Comparison of ENCODE assay signal across 8 cellular contexts in the genomic region with DNA sequence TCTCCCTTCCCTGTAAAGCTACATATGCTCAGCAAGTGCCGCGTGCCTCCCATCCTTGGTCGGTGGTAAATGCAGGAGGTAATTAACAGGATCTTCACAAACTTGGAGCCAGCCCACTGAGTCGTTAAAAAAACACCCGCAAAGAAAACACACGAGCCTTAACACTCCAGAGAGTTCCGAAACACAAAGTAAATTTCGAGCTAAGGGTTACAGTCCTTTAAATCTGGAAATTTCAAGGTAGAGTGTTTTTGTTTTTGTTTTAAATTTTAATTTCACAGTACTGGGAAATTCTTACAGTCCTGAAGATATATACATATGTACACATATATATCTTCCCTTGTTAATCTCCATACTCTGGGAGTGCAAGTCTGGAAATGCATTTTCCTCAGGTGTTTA. TPM values are rescaled to one million over a fixed set of nuclear protein-coding genes. Genes with fewer than 3 reads are reported as not detected.
DNase-seq lines count a peak whose midpoint lies in the region; TF ChIP-seq lines count a peak whose summit lies in the region.

No MANE protein-coding gene starts in this region.

- H3K27me3 ChIP-seq in CD8-positive, alpha-beta memory T cell (ENCODE audit: insufficient read depth, low read length, poor library complexity, severe bottlenecking), result no peaks in the 10 kb centered on the region

- DNase-seq in CD8-positive, alpha-beta memory T cell, result no peak
- DNase-seq in neural crest cell (ENCODE audit: low read depth, low spot score), result no peak
- DNase-seq in SHP77 (lab: John Stamatoyannopoulos, UW), result no peak
- no peak for DNase-seq in COLO668 (lab: John Stamatoyannopoulos, UW; ENCODE audit: unreplicated experiment)
- no peak for DNase-seq in AG08395 (ENCODE audit: low spot score)
- no peak for DNase-seq in NCI-H1436 treated with DMSO at 0.1 percent for 48 hours (lab: John Stamatoyannopoulos, UW)

- POLR2A ChIA-PET in CD8-positive, alpha-beta memory T cell (lab: Charles Lee), result interaction anchor here (1.4 kb wide), 1 partner anchor 53 kb away, joined by 3 read pairs; no protein-coding TSS in a partner anchor

- peaks cover 22 to 33% (median 31%) of the 10 kb centered on the region in 3 donors for H3K4me1 Mint-ChIP-seq in CD8-positive, alpha-beta memory T cell
- H3K4me1 Mint-ChIP-seq in IgD-negative memory B cell (peaks cover 14 to 26% (median 25%) of the 10 kb centered on the region in 3 donors), neural crest cell (peaks cover 30% of the 10 kb centered on the region)
- peaks cover 33% of the 10 kb centered on the region for H3K4me1 Mint-ChIP-seq in dendritic cell treated with granulocyte-macrophage colony-stimulating factor and Interleukin-4, amounts not matched to agents 40 ng/mL and 50 ng/mL, for 4 days (ENCODE audit: low read depth)

- no peaks in the 10 kb centered on the region for H3K9me3 ChIP-seq in CD8-positive, alpha-beta memory T cell (ENCODE audit: low read length)

- H3K27ac ChIP-seq in CD8-positive, alpha-beta memory T cell (ENCODE audit: low read depth, low read length), result peak overlapping the region; percentile 84

- peaks cover 0 to 4% (median 0%) of the 10 kb centered on the region in 3 donors for H3K36me3 Mint-ChIP-seq in CD8-positive, alpha-beta memory T cell
- no peaks in the 10 kb centered on the region for H3K36me3 Mint-ChIP-seq in IgD-negative memory B cell
- peaks cover 5% of the 10 kb centered on the region for H3K36me3 Mint-ChIP-seq in dendritic cell treated with granulocyte-macrophage colony-stimulating factor and Interleukin-4, amounts not matched to agents 40 ng/mL and 50 ng/mL, for 4 days (ENCODE audit: low read depth)
- H3K36me3 Mint-ChIP-seq in neural crest cell (ENCODE audit: low read depth), result peaks cover 3% of the 10 kb centered on the region

- intact Hi-C loops in dendritic cell treated with granulocyte-macrophage colony-stimulating factor and Interleukin-4, amounts not matched to agents 40 ng/mL and 50 ng/mL, for 4 days (cut with micrococcal nuclease), result no loop called here

- H3K27me3 Mint-ChIP-seq in CD8-positive, alpha-beta memory T cell, result peaks cover 0 to 1% of the 10 kb centered on the region in 2 donors
- H3K27me3 Mint-ChIP-seq in IgD-negative memory B cell, result peaks cover 2% of the 10 kb centered on the region
- no peaks in the 10 kb centered on the region for H3K27me3 Mint-ChIP-seq in dendritic cell treated with granulocyte-macrophage colony-stimulating factor and Interleukin-4, amounts not matched to agents 40 ng/mL and 50 ng/mL, for 4 days
- no peaks in the 10 kb centered on the region for H3K27me3 Mint-ChIP-seq in neural crest cell (ENCODE audit: low read depth)

- no peaks in the 10 kb centered on the region for H3K36me3 ChIP-seq in CD8-positive, alpha-beta memory T cell (ENCODE audit: insufficient read depth, low read length)

- CTCF ChIA-PET in CD8-positive, alpha-beta memory T cell (lab: Charles Lee), result interaction anchor here (1.5 kb wide), 1 partner anchor 22 kb away, joined by 4 read pairs; no protein-coding TSS in a partner anchor

- H3K27ac Mint-ChIP-seq in CD8-positive, alpha-beta memory T cell, result peak overlapping the region; percentile 72 to 96 (median 94)
- peak overlapping the region; percentile 85 to 92 (median 91) for H3K27ac Mint-ChIP-seq in IgD-negative memory B cell
- peak overlapping the region; percentile 91 for H3K27ac Mint-ChIP-seq in dendritic cell treated with granulocyte-macrophage colony-stimulating factor and Interleukin-4, amounts not matched to agents 40 ng/mL and 50 ng/mL, for 4 days
- peak overlapping the region; percentile 99 for H3K27ac Mint-ChIP-seq in neural crest cell (ENCODE audit: unreplicated experiment)

- no peaks in the 10 kb centered on the region for H3K9me3 Mint-ChIP-seq in CD8-positive, alpha-beta memory T cell
- H3K9me3 Mint-ChIP-seq in IgD-negative memory B cell (no peaks in the 10 kb centered on the region), neural crest cell (no peaks in the 10 kb centered on the region)
- H3K9me3 Mint-ChIP-seq in dendritic cell treated with granulocyte-macrophage colony-stimulating factor and Interleukin-4, amounts not matched to agents 40 ng/mL and 50 ng/mL, for 4 days, result no peaks in the 10 kb centered on the region

- no peak for TF ChIP-seq CTCF in neural crest cell (conservative IDR thresholded peaks at IDR 0.05)

- peaks cover 8% of the 10 kb centered on the region for H3K4me1 ChIP-seq in CD8-positive, alpha-beta memory T cell (ENCODE audit: insufficient read depth, low read length)

- H3K4me3 Mint-ChIP-seq in CD8-positive, alpha-beta memory T cell, result peak overlapping the region; percentile 91 to 98 (median 96)
- H3K4me3 Mint-ChIP-seq in IgD-negative memory B cell (peak overlapping the region; percentile 94 to 97 (median 96)), neural crest cell (peak overlapping the region; percentile 97)
- H3K4me3 Mint-ChIP-seq in dendritic cell treated with granulocyte-macrophage colony-stimulating factor and Interleukin-4, amounts not matched to agents 40 ng/mL and 50 ng/mL, for 4 days, result peak overlapping the region; percentile 81

- peak overlapping the region; percentile 56 for H3K4me3 ChIP-seq in CD8-positive, alpha-beta memory T cell (ENCODE audit: low read length)

RNA-seq across cellular contexts. Expression of a gene that starts 1.1 kb away (rescaled TPM):
- total RNA-seq in CD8-positive, alpha-beta memory T cell, result 10 to 100 TPM; 12.7 to 14.2 TPM
- 7.9 TPM for polyA plus RNA-seq in CD8-positive, alpha-beta memory T cell
- 4.4 TPM for polyA plus RNA-seq in IgD-negative memory B cell
- total RNA-seq in neural crest cell, result 22.4 and 25.5 TPM in 2 replicates
